9 cellular contexts compared by ENCODE assay signal in genomic region chr13:28530729-28531194, GRCh38. TPM values are rescaled to one million over a fixed set of nuclear protein-coding genes. Genes with fewer than 3 reads are reported as not detected.
A peak's percentile ranks its signal among the peaks of the same experiment; 100 is the strongest.
DNase-seq lines count a peak whose midpoint lies in the region; ATAC-seq and TF ChIP-seq lines count a peak whose summit lies in the region.
"Had no signal": no experiment of that assay in that cellular context is flagged by ENCODE, and none has a peak within 500 bp of the region (broad histone marks: within the 10 kb centered on the region; RNA-seq: fewer than 3 reads in every experiment).

No MANE protein-coding gene starts in this region.

- intact Hi-C loops in thyroid gland (cut with DNase I) = loop anchor here (5.0 kb wide), 1 partner anchor 107 kb away; no protein-coding TSS in a partner anchor

- H3F3A ChIP-seq in DOHH2 (ENCODE audit: control insufficient read depth, insufficient read depth) = no peaks in the 10 kb centered on the region

- no peak overlapping the region for H3K4me3 ChIP-seq in DOHH2 (ENCODE audit: low read length)
- H3K4me3 ChIP-seq in endodermal cell (ENCODE audit: low read length) = peak overlapping the region; percentile 82
- peak overlapping the region; percentile 0 for H3K4me3 ChIP-seq in rectal smooth muscle tissue (ENCODE audit: low read length)
- peak overlapping the region in 1 of 3 donors; percentile 58 for H3K4me3 ChIP-seq in thyroid gland (replicated peaks in 1 of 3)

- no peak overlapping the region for H3K27ac ChIP-seq in DOHH2 (ENCODE audit: low read depth, low read length)
- no peak overlapping the region for H3K27ac ChIP-seq in endodermal cell (ENCODE audit: low read depth, low read length)
- H3K27ac ChIP-seq in rectal smooth muscle tissue (ENCODE audit: low read depth, low read length) = no peak overlapping the region
- peak overlapping the region in 1 of 3 donors; percentile 85 for H3K27ac ChIP-seq in thyroid gland

- peak overlapping the region; percentile 28; the same call in 1 of the 2 replicates for H3K4me2 ChIP-seq in DOHH2 (ENCODE audit: low read length)

- TF ChIP-seq POLR2A in thyroid gland (IDR thresholded peaks at IDR 0.05) = no peak

- peak overlapping the region; percentile 2 for H3K9ac ChIP-seq in endodermal cell (ENCODE audit: extremely low read depth, low read length, poor library complexity, severe bottlenecking)
- H3K9ac ChIP-seq in rectal smooth muscle tissue (ENCODE audit: low read length) = no peak overlapping the region

- DNase-seq in LHCN-M2 (ENCODE audit: low read depth) (peak; percentile 21), endodermal cell (no peak), NCI-H69 (lab: John Stamatoyannopoulos, UW) (no peak), thyroid gland (no peak)
- DNase-seq: T-cell had no signal

- TF ChIP-seq CTCF in DOHH2 (IDR thresholded peaks at IDR 0.05; ENCODE audit: low read depth, low read length, poor library complexity, severe bottlenecking) (no peak), endodermal cell (conservative IDR thresholded peaks at IDR 0.05) (peak; percentile 48), thyroid gland (IDR thresholded peaks at IDR 0.05) (no peak)

- peaks cover 46% of the 10 kb centered on the region for H3K4me1 ChIP-seq in DOHH2 (ENCODE audit: control insufficient read depth, low read length)
- no peaks in the 10 kb centered on the region for H3K4me1 ChIP-seq in endodermal cell (ENCODE audit: control insufficient read depth, insufficient read depth, low read length)
- peaks cover 3% of the 10 kb centered on the region for H3K4me1 ChIP-seq in rectal smooth muscle tissue (ENCODE audit: control insufficient read depth, insufficient read depth, low read length)
- H3K4me1 ChIP-seq in thyroid gland = peaks cover 7 to 10% of the 10 kb centered on the region in 2 donors

- H3K9me3 ChIP-seq in DOHH2 (ENCODE audit: control insufficient read depth, insufficient read depth, low read length) (peaks cover 4% of the 10 kb centered on the region; the same call in 1 of the 2 replicates), endodermal cell (ENCODE audit: control insufficient read depth, low read length) (peaks cover 5% of the 10 kb centered on the region), thyroid gland (no peaks in the 10 kb centered on the region)

- no peaks in the 10 kb centered on the region for H3K36me3 Mint-ChIP-seq in endodermal cell (ENCODE audit: low read depth)
- H3K36me3 Mint-ChIP-seq: T-cell had no signal

- WGBS in endodermal cell (ENCODE audit: insufficient coverage in 1 of 2, insufficient read length in 1 of 2), 2 experiments = 17 to 39% methylated on average over 4 to 11 of the region's 11 CpGs
- 24 to 26% methylated on average over 10 to 11 of the region's 11 CpGs for WGBS in thyroid gland, 2 donors

- H3K27me3 Mint-ChIP-seq in endodermal cell (ENCODE audit: insufficient read depth) = peaks cover 35% of the 10 kb centered on the region

- peaks cover 43% of the 10 kb centered on the region for H3K27me3 ChIP-seq in DOHH2 (ENCODE audit: control insufficient read depth, low read length)
- H3K27me3 ChIP-seq in endodermal cell (ENCODE audit: control insufficient read depth, insufficient read depth, low read length, poor library complexity, severe bottlenecking) = peaks cover 22% of the 10 kb centered on the region
- peaks cover 14% of the 10 kb centered on the region for H3K27me3 ChIP-seq in rectal smooth muscle tissue (ENCODE audit: control insufficient read depth, insufficient read depth, low read length)
- no peaks in the 10 kb centered on the region for H3K27me3 ChIP-seq in thyroid gland

- H3K9me3 Mint-ChIP-seq in endodermal cell = peaks cover 8% of the 10 kb centered on the region
- H3K9me3 Mint-ChIP-seq: T-cell had no signal

- no peaks in the 10 kb centered on the region for H3K9me2 ChIP-seq in DOHH2 (replicated peaks; ENCODE audit: control insufficient read depth, low read length)

- ATAC-seq in GM18868 (IDR thresholded peaks at IDR 0.05; ENCODE audit: unreplicated experiment) = no peak
- ATAC-seq in esophagus mucosa = no peak

- H3K36me3 ChIP-seq in DOHH2 (ENCODE audit: control insufficient read depth, low read length) = no peaks in the 10 kb centered on the region
- no peaks in the 10 kb centered on the region for H3K36me3 ChIP-seq in endodermal cell (ENCODE audit: control insufficient read depth, insufficient read depth, low read length)
- no peaks in the 10 kb centered on the region for H3K36me3 ChIP-seq in rectal smooth muscle tissue (ENCODE audit: control insufficient read depth, insufficient read depth, low read length)
- H3K36me3 ChIP-seq in thyroid gland = no peaks in the 10 kb centered on the region

- H3K27ac Mint-ChIP-seq in endodermal cell = no peak overlapping the region
- H3K27ac Mint-ChIP-seq: T-cell had no signal

- H3K79me2 ChIP-seq in DOHH2 (ENCODE audit: control insufficient read depth, low read length) = no peaks in the 10 kb centered on the region

- no peak overlapping the region for H3K4me3 Mint-ChIP-seq in endodermal cell
- H3K4me3 Mint-ChIP-seq: T-cell had no signal

- peaks cover 19% of the 10 kb centered on the region for H3K4me1 Mint-ChIP-seq in endodermal cell

- no peaks in the 10 kb centered on the region for H4K20me1 ChIP-seq in DOHH2 (ENCODE audit: control insufficient read depth, insufficient read depth, low read depth, low read length)

RNA-seq across cellular contexts. Expression of gene FLT1, which starts 35.8 kb away (rescaled TPM):
- total RNA-seq in LHCN-M2 (2014; rRNA removed) (not detected in 2 replicates), endodermal cell (10 to 100 TPM in 1 of 2 donors, 1 to 10 TPM in 1; 3.2 to 10.3 TPM), esophagus mucosa (5.3 TPM), thyroid gland (100 to 1,000 TPM in 1 of 4 donors, 10 to 100 TPM in 3; 23.4 to 132 (median 44.4) TPM)
- not detected for polyA plus RNA-seq in LHCN-M2 (2012)
- polyA plus RNA-seq in endodermal cell (2013, experiment 1 of 2) = 8.0 TPM
- 5.1 TPM for polyA plus RNA-seq in endodermal cell (2013, experiment 2 of 2)
